Comparison of ENCODE assay signal across 18 cellular contexts in the genomic region with DNA sequence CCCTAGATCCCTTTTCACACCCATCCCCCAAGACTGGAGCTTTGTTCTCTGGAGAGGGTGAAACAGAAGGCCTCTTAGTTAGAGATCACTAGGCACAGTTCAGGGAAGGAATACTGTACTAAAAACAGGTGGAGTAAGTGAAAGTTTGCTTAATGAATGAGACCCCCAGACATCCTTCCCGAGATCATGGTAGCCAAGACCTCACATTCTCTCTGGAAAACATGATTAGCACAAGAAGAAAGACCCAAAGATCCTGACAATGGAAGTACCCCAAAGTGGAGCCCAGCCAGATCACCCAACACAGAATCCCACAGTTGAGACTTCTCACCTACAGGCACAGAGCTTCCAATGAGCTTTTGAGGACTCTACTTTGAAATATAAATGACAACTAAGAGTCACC. TPM values are rescaled to one million over a fixed set of nuclear protein-coding genes. Genes with fewer than 3 reads are reported as not detected.
DNase-seq lines count a peak whose midpoint lies in the region; ATAC-seq, FAIRE-seq and TF ChIP-seq lines count a peak whose summit lies in the region.
"Had no signal": no experiment of that assay in that cellular context is flagged by ENCODE, and none has a peak within 500 bp of the region (broad histone marks: within the 10 kb centered on the region; RNA-seq: fewer than 3 reads in every experiment).

No MANE protein-coding gene starts in this region.

- no peak overlapping the region for H3K18ac ChIP-seq in H1 (ENCODE audit: extremely low read depth, low read length)

- no peaks in the 10 kb centered on the region for H3K36me3 ChIP-seq in H1 (ENCODE audit: control insufficient read depth in 2 of 4, insufficient read depth in 4 of 4, low read length in 3 of 4)
- H3K36me3 ChIP-seq in thyroid gland: no peaks in the 10 kb centered on the region
- H3K36me3 ChIP-seq in brain microvascular endothelial cell (replicated peaks): no peaks in the 10 kb centered on the region

- H3K23me2 ChIP-seq in H1 (ENCODE audit: low read depth, low read length): peaks cover 12% of the 10 kb centered on the region; the same call in 1 of the 2 replicates

- no peak for ATAC-seq in HG03108 (IDR thresholded peaks at IDR 0.05; ENCODE audit: unreplicated experiment)
- ATAC-seq: HCT116 had no signal

- H3K27ac ChIP-seq in H1 (ENCODE audit: low read depth, low read length) (no peak overlapping the region), thyroid gland (peak overlapping the region; percentile 48 to 92 (median 63)), brain microvascular endothelial cell (no peak overlapping the region)
- H3K27ac ChIP-seq: C4-2B, GM23248 had no signal

- H3K79me2 ChIP-seq in H1 (ENCODE audit: control insufficient read depth in 1 of 2, insufficient read depth in 2 of 2, low read length in 2 of 2): peaks cover 0 to 10% of the 10 kb centered on the region in 2 experiments; a peak in 1 of 4 replicates

- no peak overlapping the region for H4K8ac ChIP-seq in H1 (ENCODE audit: extremely low read depth, insufficient read depth, low read length)

- H4K20me1 ChIP-seq in H1 (replicated peaks in 1 of 2; ENCODE audit: control insufficient read depth in 1 of 2, insufficient read depth in 2 of 2, low read length in 2 of 2): peaks cover 0 to 6% of the 10 kb centered on the region in 2 experiments

- H3K9ac ChIP-seq in H1 (replicated peaks in 1 of 4; ENCODE audit: extremely low read depth in 1 of 4, low read depth in 3 of 4, low read length in 3 of 4): no peak overlapping the region
- H3K9ac ChIP-seq: GM23248 had no signal

- no peak overlapping the region for H2AK5ac ChIP-seq in H1 (ENCODE audit: low read depth, low read length)

- CTCF ChIA-PET in H1 (lab: Charles Lee; ENCODE audit: partially characterized antibody): interaction anchor here (0.6 to 1.6 kb wide), 7 partner anchors 22 to 285 kb away, joined by 3 to 5 read pairs (median 3); no protein-coding TSS in a partner anchor

- WGBS in H1 (ENCODE audit: extremely low coverage in 1 of 2, insufficient coverage in 1 of 2, insufficient read length in 1 of 2, insufficient replicate concordance in 2 of 2, low coverage in 1 of 2, low lambda C conversion rate in 2 of 2, missing lambda C conversion rate in 1 of 2), 2 experiments: 69% methylated on average over 1 of the region's 1 CpG; no CpG with 5 or more reads in 1 of the 2 experiments
- WGBS in thyroid gland, 2 donors: 13 to 50% methylated on average over 1 of the region's 1 CpG

- no peak overlapping the region for H3K4me2 ChIP-seq in H1 (ENCODE audit: insufficient read depth in 1 of 2, low read depth in 2 of 2, low read length in 2 of 2)

- in situ Hi-C loops in brain microvascular endothelial cell (cut with HindIII; ENCODE audit: low pct_ligation_motif_present, low sequenced_read_pairs): no loop called here

- H2BK120ac ChIP-seq in H1 (replicated peaks; ENCODE audit: low read depth, low read length): no peak overlapping the region

- H3K4ac ChIP-seq in H1 (replicated peaks; ENCODE audit: insufficient read length, low read depth, low read length): no peak overlapping the region

- H4K91ac ChIP-seq in H1 (replicated peaks; ENCODE audit: insufficient read length, low read length): no peak overlapping the region

- H3K79me1 ChIP-seq in H1 (ENCODE audit: low read depth, low read length): peaks cover 6% of the 10 kb centered on the region; the same call in 1 of the 2 replicates

- peak overlapping the region; percentile 6; the same call in 1 of the 2 replicates for H2AFZ ChIP-seq in H1 (ENCODE audit: low read length)
- H2AFZ ChIP-seq: GM23248 had no signal

- no peak overlapping the region for H3K14ac ChIP-seq in H1 (ENCODE audit: insufficient read length)

- H3K4me3 ChIP-seq in H1 (ENCODE audit: extremely low read depth in 1 of 4, insufficient read depth in 2 of 4, low read depth in 3 of 4, low read length in 4 of 4) (no peak overlapping the region), thyroid gland (replicated peaks in 1 of 3) (no peak overlapping the region), brain microvascular endothelial cell (ENCODE audit: low read depth, low read length) (no peak overlapping the region)
- H3K4me3 ChIP-seq: GM23248 had no signal

- H3K23ac ChIP-seq in H1 (ENCODE audit: insufficient read length): no peak overlapping the region

- H2BK12ac ChIP-seq in H1 (ENCODE audit: low read depth, low read length): no peak overlapping the region

- H2BK20ac ChIP-seq in H1 (ENCODE audit: low read length): no peak overlapping the region

- DNase-seq in NCI-H524 (lab: John Stamatoyannopoulos, UW) (peak; percentile 10 to 22), NCI-H524 treated with DMSO at 0.1 percent for 48 hours (lab: John Stamatoyannopoulos, UW) (no peak), MV-4-11 (lab: John Stamatoyannopoulos, UW) (peak; percentile 31), H1 (ENCODE audit: low read depth in 1 of 2, low spot score in 2 of 2) (no peak), thyroid gland (no peak), brain microvascular endothelial cell (no peak), pons (ENCODE audit: low spot score) (no peak)
- DNase-seq: 8988T; Caco-2; CD4-positive, alpha-beta T cell; GM23248; H7 had no signal

- H2BK15ac ChIP-seq in H1 (ENCODE audit: low read length): no peak overlapping the region

- TF ChIP-seq EP300 in H1 (IDR thresholded peaks at IDR 0.05; ENCODE audit: borderline replicate concordance in 1 of 2, low read depth in 2 of 2, low read length in 2 of 2): no peak

- no peak overlapping the region for H2BK5ac ChIP-seq in H1 (ENCODE audit: low read depth, low read length)

- H3K4me1 ChIP-seq in H1 (replicated peaks in 1 of 4; ENCODE audit: control insufficient read depth in 3 of 4, insufficient read depth in 4 of 4, low read length in 3 of 4) (peaks cover 1 to 7% (median 7%) of the 10 kb centered on the region in 4 experiments; a peak in 6 of 7 replicates), thyroid gland (peaks cover 42 to 69% of the 10 kb centered on the region in 2 donors)

- peaks cover 0 to 1% (median 0%) of the 10 kb centered on the region in 4 experiments; a peak in 1 of 7 replicates for H3K27me3 ChIP-seq in H1 (replicated peaks in 1 of 4; ENCODE audit: control insufficient read depth in 3 of 4, extremely low read depth in 1 of 4, insufficient read depth in 3 of 4, low read length in 3 of 4)
- H3K27me3 ChIP-seq in thyroid gland: no peaks in the 10 kb centered on the region
- no peaks in the 10 kb centered on the region for H3K27me3 ChIP-seq in brain microvascular endothelial cell (replicated peaks)

- H3K56ac ChIP-seq in H1 (replicated peaks; ENCODE audit: insufficient read length, low read depth, low read length): no peak overlapping the region

- no peak for TF ChIP-seq RAD21 in H1 (IDR thresholded peaks at IDR 0.05 in 1 of 2, conservative IDR thresholded peaks at IDR 0.05 in 1 of 2; ENCODE audit: low read depth in 2 of 2, low read length in 2 of 2)

- H4K5ac ChIP-seq in H1 (ENCODE audit: insufficient read length, low read depth, low read length): no peak overlapping the region

- TF ChIP-seq POLR2A in H1 (IDR thresholded peaks at IDR 0.05; ENCODE audit: control extremely low read depth in 1 of 2, low read depth in 2 of 2, low read length in 2 of 2) (no peak), thyroid gland (IDR thresholded peaks at IDR 0.05) (no peak)

- no peak for FAIRE-seq in H1 (lab: Jason Lieb, UNC)
- FAIRE-seq: D721Med, G401.6, GM12891 had no signal

- intact Hi-C loops in thyroid gland (cut with DNase I): no loop called here

- no peaks in the 10 kb centered on the region for H3K9me3 ChIP-seq in H1 (ENCODE audit: insufficient read depth in 2 of 2, low read depth in 1 of 2, low read length in 1 of 2)
- no peaks in the 10 kb centered on the region for H3K9me3 ChIP-seq in thyroid gland
- H3K9me3 ChIP-seq: Caco-2 had no signal

- TF ChIP-seq CTCF in H1 (IDR thresholded peaks at IDR 0.05; ENCODE audit: control extremely low read depth in 1 of 3, insufficient read depth in 1 of 3, low read depth in 1 of 3, low read length in 3 of 3) (no peak), thyroid gland (IDR thresholded peaks at IDR 0.05) (no peak), brain microvascular endothelial cell (IDR thresholded peaks at IDR 0.05; ENCODE audit: low read depth, low read length, missing control alignments) (no peak)

- POLR2A ChIA-PET in H1 (lab: Charles Lee; ENCODE audit: partially characterized antibody): interaction anchor here (0.9 to 1.8 kb wide), 3 partner anchors 10 to 13 kb away, joined by 3 to 8 read pairs (median 7); no protein-coding TSS in a partner anchor

TF ChIP-seq in H1, 55 proteins besides CTCF, POLR2A, EP300 and RAD21:
- TF ChIP-seq, protein P1, sequence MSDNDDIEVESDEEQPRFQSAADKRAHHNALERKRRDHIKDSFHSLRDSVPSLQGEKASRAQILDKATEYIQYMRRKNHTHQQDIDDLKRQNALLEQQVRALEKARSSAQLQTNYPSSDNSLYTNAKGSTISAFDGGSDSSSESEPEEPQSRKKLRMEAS (IDR thresholded peaks at IDR 0.05): no peak

RNA-seq across cellular contexts. Expression of gene CMTM4, which starts 3.4 kb away (rescaled TPM):
- 49.4 and 51.7 TPM in 2 replicates for total RNA-seq in H1 (2021; fragmentation: NEBNext Ultra II Directional; extraction: Animal tissue kit (Norgen Biotek cat#: 25700))
- polyA plus RNA-seq in H1 (2011; rRNA removed): 35.3 and 46.7 TPM in 2 replicates
- 45.2 TPM for polyA plus RNA-seq in H1 (2011; cell fraction: cytosol; rRNA removed)
- polyA plus RNA-seq in H1 (2011; cell fraction: nucleus; rRNA removed): 57.9 TPM
- polyA plus RNA-seq in H1 (2012, experiment 1 of 2): 24.9 to 31.1 TPM (median 30.7 TPM) in 4 replicates
- polyA plus RNA-seq in H1 (2012, experiment 2 of 2): 6.3 TPM
- 21.7 TPM for polyA plus RNA-seq in H1 (2013, experiment 1 of 2)
- polyA plus RNA-seq in H1 (2013, experiment 2 of 2): 24.2 TPM
- 78.5 and 82.0 TPM in 2 replicates for polyA minus RNA-seq in H1 (2011; rRNA and poly(A)+ RNA removed)
- polyA minus RNA-seq in H1 (2011; cell fraction: cytosol; rRNA and poly(A)+ RNA removed): 50.3 TPM
- polyA minus RNA-seq in H1 (2011; cell fraction: nucleus; rRNA and poly(A)+ RNA removed): 41.4 TPM
- 100 to 1,000 TPM; 170 to 246 (median 201) TPM for total RNA-seq in thyroid gland

RNA-seq across cellular contexts. Expression of gene DYNC1LI2, which starts 51.5 kb away (rescaled TPM):
- total RNA-seq in H1 (2021; fragmentation: NEBNext Ultra II Directional; extraction: Animal tissue kit (Norgen Biotek cat#: 25700)): 70.8 and 72.4 TPM in 2 replicates
- polyA plus RNA-seq in H1 (2011; rRNA removed): 35.0 and 40.7 TPM in 2 replicates
- 62.3 TPM for polyA plus RNA-seq in H1 (2011; cell fraction: cytosol; rRNA removed)
- 127 TPM for polyA plus RNA-seq in H1 (2011; cell fraction: nucleus; rRNA removed)
- 39.4 to 67.1 TPM (median 53.4 TPM) in 4 replicates for polyA plus RNA-seq in H1 (2012, experiment 1 of 2)
- polyA plus RNA-seq in H1 (2012, experiment 2 of 2): 5.2 TPM
- 164 TPM for polyA plus RNA-seq in H1 (2013, experiment 1 of 2)
- 158 TPM for polyA plus RNA-seq in H1 (2013, experiment 2 of 2)
- 55.7 and 90.7 TPM in 2 replicates for polyA minus RNA-seq in H1 (2011; rRNA and poly(A)+ RNA removed)
- 28.7 TPM for polyA minus RNA-seq in H1 (2011; cell fraction: cytosol; rRNA and poly(A)+ RNA removed)
- polyA minus RNA-seq in H1 (2011; cell fraction: nucleus; rRNA and poly(A)+ RNA removed): 84.2 TPM
- total RNA-seq in thyroid gland: 100 to 1,000 TPM; 162 to 332 (median 195) TPM

Comparison
In these comparisons a context has a peak if more than half of its experiments do, and no peak if none do; other contexts are left out.
1. DNase-seq: peak in NCI-H524 (2 of 2) and MV-4-11 (single experiment); none in NCI-H524 treated with DMSO at 0.1 percent for 48 hours (single experiment), H1 (0 of 2), thyroid gland (0 of 2), brain microvascular endothelial cell (single experiment) and pons (single experiment).
2. H3K27ac ChIP-seq: peak in thyroid gland (3 of 3); none in H1 (single experiment) and brain microvascular endothelial cell (single experiment).